In genomic region chr3:45258317-45258716, GRCh38 we compare ENCODE assay signal across 24 cellular contexts. TPM values are rescaled to one million over a fixed set of nuclear protein-coding genes. Genes with fewer than 3 reads are reported as not detected.
"Had no signal": no experiment of that assay in that cellular context is flagged by ENCODE, and none has a peak within 500 bp of the region (broad histone marks: within the 10 kb centered on the region; RNA-seq: fewer than 3 reads in every experiment).

No MANE protein-coding gene starts in this region.

- H3K27me3 ChIP-seq: body of pancreas, right atrium auricular region, tibial artery, uterus had no signal

- H3K4me3 ChIP-seq: body of pancreas, lung, right atrium auricular region, tibial artery, uterus had no signal

- H3K4me1 ChIP-seq: body of pancreas, right atrium auricular region, tibial artery, uterus had no signal

- H3K36me3 ChIP-seq: right atrium auricular region, tibial artery, uterus had no signal

- FAIRE-seq: islet of Langerhans, TTC549 had no signal

- DNase-seq: activated B cell treated with CpG ODN at 0.5 μM for 24 hours; activated CD4-positive, alpha-beta T cell treated with anti-CD3 and anti-CD28 coated beads, Interleukin-2, amount 10 ng/mL, durations not matched to agents 24 days and 14 days; activated CD8-positive, alpha-beta memory T cell treated with anti-CD3 and anti-CD28 coated beads, Interleukin-2, amount 50 U/mL, for 4 hours; activated CD8-positive, alpha-beta T cell treated with anti-CD3 and anti-CD28 coated beads, Interleukin-2, amount 10 ng/mL, durations not matched to agents 7 days and 5 days; activated gamma-delta T cell; activated T-cell treated with anti-CD3 and anti-CD28 coated beads, Interleukin-2, amount 50 U/mL, for 72 hours; body of pancreas; caudate nucleus; cortex of kidney; effector memory CD4-positive, alpha-beta T cell; foreskin melanocyte; head of caudate nucleus; left colon; nephron progenitor cell; occipital lobe; stimulated activated CD4-positive, alpha-beta T cell treated with anti-CD3 and anti-CD28 coated beads, Interleukin-2, amount 100 ng/mL, for 48 hours; stimulated activated naive B cell treated with anti-CD40 and anti-IgM and Interleukin-4, amounts not matched to agents 10 μg/mL and 1 μg/mL and 100 μg/mL, for 72 hours; tibial artery; uterus had no signal

- H3K9me3 ChIP-seq: body of pancreas, right atrium auricular region, tibial artery, uterus had no signal

- H3K27ac ChIP-seq: body of pancreas, right atrium auricular region, tibial artery, uterus had no signal

- ATAC-seq: activated CD8-positive, alpha-beta T cell treated with anti-CD3 and anti-CD28 coated beads, Interleukin-2, amount 10 ng/mL, durations not matched to agents 7 days and 5 days; activated naive CD4-positive, alpha-beta T cell treated with anti-CD3 and anti-CD28 coated beads, Interleukin-2, amount 50 U/mL, for 72 hours; activated T-cell treated with anti-CD3 and anti-CD28 coated beads, Interleukin-2, amount 50 U/mL, for 72 hours; body of pancreas; left colon; stimulated activated naive B cell treated with anti-CD40 and anti-IgM and Interleukin-4, amounts not matched to agents 10 μg/mL and 1 μg/mL and 100 μg/mL, for 72 hours had no signal

RNA-seq across cellular contexts. Expression of gene TMEM158, which starts 32.2 kb away (rescaled TPM):
- total RNA-seq: activated naive CD4-positive, alpha-beta T cell treated with anti-CD3 and anti-CD28 coated beads, Interleukin-2, amount 50 U/mL, for 72 hours; activated T-cell treated with anti-CD3 and anti-CD28 coated beads, Interleukin-2, amount 50 U/mL, for 72 hours; right atrium auricular region had no signal
